In the genomic region with DNA sequence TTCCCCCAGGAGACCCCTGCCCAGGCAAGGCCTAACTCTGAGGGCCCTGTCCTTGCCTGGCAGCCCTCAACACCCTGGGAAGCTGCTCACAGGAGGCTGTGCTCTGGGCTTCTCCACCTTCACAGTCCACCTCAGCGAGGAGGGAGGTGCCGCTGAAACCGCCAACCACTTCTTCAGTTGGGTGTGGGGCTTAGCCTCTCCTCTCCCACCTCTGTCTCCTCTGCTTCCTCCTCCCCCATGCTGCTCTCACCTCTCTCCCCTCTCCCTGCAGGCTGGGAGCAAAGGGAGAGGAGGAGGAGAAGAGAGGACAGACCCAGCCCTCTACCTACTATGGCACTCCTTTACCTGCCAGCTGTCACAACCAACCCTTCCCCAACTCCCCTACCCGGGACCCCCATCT, we compare ENCODE assay signal across 1 cellular context.
TF ChIP-seq lines count a peak whose summit lies in the region.

No MANE protein-coding gene starts in this region.

TF ChIP-seq in H1, 55 proteins besides CTCF, POLR2A, EP300 and RAD21:
- TF ChIP-seq SRF (IDR thresholded peaks at IDR 0.05; ENCODE audit: low read depth, low read length) (no peak), JUN (IDR thresholded peaks at IDR 0.05; ENCODE audit: low read depth, low read length) (no peak), KDM4A (IDR thresholded peaks at IDR 0.05; ENCODE audit: low read depth, low read length, severe bottlenecking) (no peak), NRF1 (IDR thresholded peaks at IDR 0.05; ENCODE audit: low read depth, low read length) (no peak), SP1 (IDR thresholded peaks at IDR 0.05; ENCODE audit: low read depth, low read length) (no peak), BRCA1 (IDR thresholded peaks at IDR 0.05; ENCODE audit: low read depth, low read length) (no peak), JUND (IDR thresholded peaks at IDR 0.05; ENCODE audit: low read length) (no peak), SIX5 (IDR thresholded peaks at IDR 0.05; ENCODE audit: low read depth, low read length) (no peak), SIN3A (conservative IDR thresholded peaks at IDR 0.05 in 1 of 2, IDR thresholded peaks at IDR 0.05 in 1 of 2; ENCODE audit: low read depth in 1 of 2, low read length in 2 of 2) (no peak), SP4 (IDR thresholded peaks at IDR 0.05; ENCODE audit: low read length) (no peak), ZNF274 (IDR thresholded peaks at IDR 0.05; ENCODE audit: borderline replicate concordance, extremely low read depth, low read length) (no peak), POLR2AphosphoS5 (IDR thresholded peaks at IDR 0.05; ENCODE audit: low read depth, low read length) (no peak), HDAC2 (IDR thresholded peaks at IDR 0.05; ENCODE audit: borderline replicate concordance in 1 of 2, low read depth in 2 of 2, low read length in 2 of 2) (no peak), RFX5 (IDR thresholded peaks at IDR 0.05; ENCODE audit: borderline replicate concordance, low read depth, low read length) (no peak), KDM5A (IDR thresholded peaks at IDR 0.05; ENCODE audit: low read length) (no peak), RBBP5 (IDR thresholded peaks at IDR 0.05; ENCODE audit: borderline replicate concordance, low read depth, low read length) (no peak), SAP30 (IDR thresholded peaks at IDR 0.05; ENCODE audit: insufficient read depth, insufficient replicate concordance, low read length) (no peak), NANOG (IDR thresholded peaks at IDR 0.05; ENCODE audit: insufficient read depth, low read depth, low read length, poor library complexity, severe bottlenecking) (no peak)
- TF ChIP-seq, protein P1, sequence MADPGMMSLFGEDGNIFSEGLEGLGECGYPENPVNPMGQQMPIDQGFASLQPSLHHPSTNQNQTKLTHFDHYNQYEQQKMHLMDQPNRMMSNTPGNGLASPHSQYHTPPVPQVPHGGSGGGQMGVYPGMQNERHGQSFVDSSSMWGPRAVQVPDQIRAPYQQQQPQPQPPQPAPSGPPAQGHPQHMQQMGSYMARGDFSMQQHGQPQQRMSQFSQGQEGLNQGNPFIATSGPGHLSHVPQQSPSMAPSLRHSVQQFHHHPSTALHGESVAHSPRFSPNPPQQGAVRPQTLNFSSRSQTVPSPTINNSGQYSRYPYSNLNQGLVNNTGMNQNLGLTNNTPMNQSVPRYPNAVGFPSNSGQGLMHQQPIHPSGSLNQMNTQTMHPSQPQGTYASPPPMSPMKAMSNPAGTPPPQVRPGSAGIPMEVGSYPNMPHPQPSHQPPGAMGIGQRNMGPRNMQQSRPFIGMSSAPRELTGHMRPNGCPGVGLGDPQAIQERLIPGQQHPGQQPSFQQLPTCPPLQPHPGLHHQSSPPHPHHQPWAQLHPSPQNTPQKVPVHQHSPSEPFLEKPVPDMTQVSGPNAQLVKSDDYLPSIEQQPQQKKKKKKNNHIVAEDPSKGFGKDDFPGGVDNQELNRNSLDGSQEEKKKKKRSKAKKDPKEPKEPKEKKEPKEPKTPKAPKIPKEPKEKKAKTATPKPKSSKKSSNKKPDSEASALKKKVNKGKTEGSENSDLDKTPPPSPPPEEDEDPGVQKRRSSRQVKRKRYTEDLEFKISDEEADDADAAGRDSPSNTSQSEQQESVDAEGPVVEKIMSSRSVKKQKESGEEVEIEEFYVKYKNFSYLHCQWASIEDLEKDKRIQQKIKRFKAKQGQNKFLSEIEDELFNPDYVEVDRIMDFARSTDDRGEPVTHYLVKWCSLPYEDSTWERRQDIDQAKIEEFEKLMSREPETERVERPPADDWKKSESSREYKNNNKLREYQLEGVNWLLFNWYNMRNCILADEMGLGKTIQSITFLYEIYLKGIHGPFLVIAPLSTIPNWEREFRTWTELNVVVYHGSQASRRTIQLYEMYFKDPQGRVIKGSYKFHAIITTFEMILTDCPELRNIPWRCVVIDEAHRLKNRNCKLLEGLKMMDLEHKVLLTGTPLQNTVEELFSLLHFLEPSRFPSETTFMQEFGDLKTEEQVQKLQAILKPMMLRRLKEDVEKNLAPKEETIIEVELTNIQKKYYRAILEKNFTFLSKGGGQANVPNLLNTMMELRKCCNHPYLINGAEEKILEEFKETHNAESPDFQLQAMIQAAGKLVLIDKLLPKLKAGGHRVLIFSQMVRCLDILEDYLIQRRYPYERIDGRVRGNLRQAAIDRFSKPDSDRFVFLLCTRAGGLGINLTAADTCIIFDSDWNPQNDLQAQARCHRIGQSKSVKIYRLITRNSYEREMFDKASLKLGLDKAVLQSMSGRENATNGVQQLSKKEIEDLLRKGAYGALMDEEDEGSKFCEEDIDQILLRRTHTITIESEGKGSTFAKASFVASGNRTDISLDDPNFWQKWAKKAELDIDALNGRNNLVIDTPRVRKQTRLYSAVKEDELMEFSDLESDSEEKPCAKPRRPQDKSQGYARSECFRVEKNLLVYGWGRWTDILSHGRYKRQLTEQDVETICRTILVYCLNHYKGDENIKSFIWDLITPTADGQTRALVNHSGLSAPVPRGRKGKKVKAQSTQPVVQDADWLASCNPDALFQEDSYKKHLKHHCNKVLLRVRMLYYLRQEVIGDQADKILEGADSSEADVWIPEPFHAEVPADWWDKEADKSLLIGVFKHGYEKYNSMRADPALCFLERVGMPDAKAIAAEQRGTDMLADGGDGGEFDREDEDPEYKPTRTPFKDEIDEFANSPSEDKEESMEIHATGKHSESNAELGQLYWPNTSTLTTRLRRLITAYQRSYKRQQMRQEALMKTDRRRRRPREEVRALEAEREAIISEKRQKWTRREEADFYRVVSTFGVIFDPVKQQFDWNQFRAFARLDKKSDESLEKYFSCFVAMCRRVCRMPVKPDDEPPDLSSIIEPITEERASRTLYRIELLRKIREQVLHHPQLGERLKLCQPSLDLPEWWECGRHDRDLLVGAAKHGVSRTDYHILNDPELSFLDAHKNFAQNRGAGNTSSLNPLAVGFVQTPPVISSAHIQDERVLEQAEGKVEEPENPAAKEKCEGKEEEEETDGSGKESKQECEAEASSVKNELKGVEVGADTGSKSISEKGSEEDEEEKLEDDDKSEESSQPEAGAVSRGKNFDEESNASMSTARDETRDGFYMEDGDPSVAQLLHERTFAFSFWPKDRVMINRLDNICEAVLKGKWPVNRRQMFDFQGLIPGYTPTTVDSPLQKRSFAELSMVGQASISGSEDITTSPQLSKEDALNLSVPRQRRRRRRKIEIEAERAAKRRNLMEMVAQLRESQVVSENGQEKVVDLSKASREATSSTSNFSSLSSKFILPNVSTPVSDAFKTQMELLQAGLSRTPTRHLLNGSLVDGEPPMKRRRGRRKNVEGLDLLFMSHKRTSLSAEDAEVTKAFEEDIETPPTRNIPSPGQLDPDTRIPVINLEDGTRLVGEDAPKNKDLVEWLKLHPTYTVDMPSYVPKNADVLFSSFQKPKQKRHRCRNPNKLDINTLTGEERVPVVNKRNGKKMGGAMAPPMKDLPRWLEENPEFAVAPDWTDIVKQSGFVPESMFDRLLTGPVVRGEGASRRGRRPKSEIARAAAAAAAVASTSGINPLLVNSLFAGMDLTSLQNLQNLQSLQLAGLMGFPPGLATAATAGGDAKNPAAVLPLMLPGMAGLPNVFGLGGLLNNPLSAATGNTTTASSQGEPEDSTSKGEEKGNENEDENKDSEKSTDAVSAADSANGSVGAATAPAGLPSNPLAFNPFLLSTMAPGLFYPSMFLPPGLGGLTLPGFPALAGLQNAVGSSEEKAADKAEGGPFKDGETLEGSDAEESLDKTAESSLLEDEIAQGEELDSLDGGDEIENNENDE (IDR thresholded peaks at IDR 0.05; ENCODE audit: insufficient replicate concordance, low read length), result no peak
